8 cellular contexts compared by ENCODE assay signal in the genomic region with DNA sequence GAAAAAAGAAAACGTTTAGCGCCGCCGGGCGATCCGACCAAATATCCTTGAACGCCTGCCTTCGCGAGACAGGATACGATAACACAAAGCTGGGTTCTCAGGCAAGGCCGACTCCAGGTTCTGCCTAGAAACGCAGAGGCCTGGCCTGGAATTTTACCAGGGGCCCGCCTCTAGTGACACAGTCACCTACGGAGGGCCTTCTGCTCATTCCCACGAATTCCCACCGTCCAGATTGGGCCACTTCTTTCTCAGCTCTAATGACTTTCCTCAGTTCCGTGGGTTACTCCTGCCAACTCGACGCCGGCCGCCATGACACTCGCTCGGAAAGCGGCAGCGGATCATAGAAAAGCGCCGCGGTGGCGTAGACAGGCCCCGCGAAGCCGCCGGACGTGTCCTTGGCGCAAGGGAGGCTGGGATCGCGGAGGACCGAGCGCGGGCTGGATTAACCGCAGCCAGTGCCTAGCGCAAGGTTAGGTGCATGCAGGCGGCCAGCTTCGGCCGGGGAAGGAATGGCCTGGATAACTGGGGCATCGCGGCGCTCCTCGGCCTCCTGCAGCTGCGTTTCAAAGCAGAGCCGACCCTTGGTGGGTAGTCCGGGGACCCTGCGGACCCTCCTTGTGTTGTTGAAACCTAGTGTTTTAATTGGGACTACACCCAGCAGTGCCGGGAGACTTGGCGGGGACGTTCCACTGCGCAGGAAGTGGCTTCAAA. TPM values are rescaled to one million over a fixed set of nuclear protein-coding genes. Genes with fewer than 3 reads are reported as not detected.
DNase-seq lines count a peak whose midpoint lies in the region; ATAC-seq, FAIRE-seq and TF ChIP-seq lines count a peak whose summit lies in the region.

A gene (minus strand): TSS at position 340 of the 711 bp plus-strand sequence. CDS start 374 bp downstream, outside the sequence.

- 0 to 1% (median 0%) methylated on average over 57 of the region's 57 CpGs for WGBS in psoas muscle, 3 donors

- TF ChIP-seq CTCF in GM13977 (IDR thresholded peaks at IDR 0.05; ENCODE audit: extremely low read depth, insufficient read depth, missing control alignments) (no peak), psoas muscle (IDR thresholded peaks at IDR 0.05) (no peak)

- H3K4me3 Mint-ChIP-seq in T-helper 17 cell, result peak within 1 kb of the TSS; percentile 96

- ATAC-seq in HG02870 (IDR thresholded peaks at IDR 0.05; ENCODE audit: unreplicated experiment) (peak; percentile 92), T-helper 17 cell (peak; percentile 95), left ventricle myocardium superior (peak; percentile 99), psoas muscle (peak; percentile 99)

- no peak within 1 kb of the TSS for H3K27ac Mint-ChIP-seq in T-helper 17 cell

- peak within 1 kb of the TSS; percentile 98 for H3K27ac ChIP-seq in psoas muscle

- H3K4me1 Mint-ChIP-seq in T-helper 17 cell, result peaks cover 40% of the 10 kb centered on the region

- in situ Hi-C loops in GM13977 (cut with MboI; ENCODE audit: low pct_unique_long_range_greater_than_20kb, low sequenced_read_pairs, unreplicated experiment), result no loop called here

- H3K36me3 ChIP-seq in psoas muscle (ENCODE audit: insufficient read depth in 1 of 2, low read depth in 1 of 2), result no peaks in the 10 kb centered on the region

- peak within 1 kb of the TSS; percentile 90 for H3K4me3 ChIP-seq in psoas muscle

- H3K4me1 ChIP-seq in psoas muscle, result peaks cover 34% of the 10 kb centered on the region

- H3K27me3 ChIP-seq in psoas muscle (ENCODE audit: insufficient read depth in 3 of 3, low read length in 2 of 3), result no peaks in the 10 kb centered on the region

- peak; percentile 91 for DNase-seq in GM13977 (ENCODE audit: low spot score)
- peak; percentile 67 for DNase-seq in NCI-H146 treated with DMSO at 0.1 percent for 48 hours (lab: John Stamatoyannopoulos, UW; ENCODE audit: unreplicated experiment)
- DNase-seq in T-helper 17 cell, result peak; percentile 81 to 97 (median 83)
- peak; percentile 52 to 95 (median 88) for DNase-seq in amygdala (lab: John Stamatoyannopoulos, UW)
- DNase-seq in left ventricle myocardium superior, result peak; percentile 96
- DNase-seq in psoas muscle, result peak; percentile 96 to 97
- peak; percentile 89 for DNase-seq in urothelium cell line (ENCODE audit: low spot score)

- H3K9me3 ChIP-seq in T-helper 17 cell (ENCODE audit: control insufficient read depth, low read length, poor library complexity, severe bottlenecking), result no peaks in the 10 kb centered on the region
- no peaks in the 10 kb centered on the region for H3K9me3 ChIP-seq in psoas muscle

- peaks cover 2% of the 10 kb centered on the region for H3K36me3 Mint-ChIP-seq in T-helper 17 cell (ENCODE audit: low read depth)

- intact Hi-C loops in left ventricle myocardium superior (cut with micrococcal nuclease), result no loop called here
- intact Hi-C loops in psoas muscle (cut with DNase I), result loop anchor here (2.0 to 5.0 kb wide), 2 partner anchors 67 kb away; a partner anchor contains a TSS

- FAIRE-seq in urothelium cell line (lab: Jason Lieb, UNC), result no peak

- H3K27me3 Mint-ChIP-seq in T-helper 17 cell, result no peaks in the 10 kb centered on the region

RNA-seq across cellular contexts. Expression of the gene that starts here (rescaled TPM):
- total RNA-seq in T-helper 17 cell (10 to 100 TPM; 44.2 to 45.1 TPM), left ventricle myocardium superior (54.3 TPM), psoas muscle (10 to 100 TPM; 47.5 to 54.8 (median 51.4) TPM)
- 10 to 100 TPM in 1 of 3 donors, 1 to 10 TPM in 2; 6.8 to 22.2 (median 7.0) TPM for polyA plus RNA-seq in psoas muscle

Comparison
In these comparisons a context has a peak if more than half of its experiments do, and no peak if none do; other contexts are left out.
1. Peak in every context shown above with its lines: DNase-seq, ATAC-seq, H3K4me3 ChIP-seq and H3K27ac ChIP-seq.